Comparison of ENCODE assay signal across 34 cellular contexts in genomic region chr9:107210775-107211174, GRCh38.
"Had no signal": no experiment of that assay in that cellular context is flagged by ENCODE, and none has a peak within 500 bp of the region (broad histone marks: within the 10 kb centered on the region; RNA-seq: fewer than 3 reads in every experiment).

No MANE protein-coding gene starts in this region.

- DNase-seq: activated B cell treated with CpG ODN at 0.5 μM for 24 hours; activated CD4-positive, alpha-beta memory T cell treated with anti-CD3 and anti-CD28 coated beads, Interleukin-2, amount 10 ng/mL, durations not matched to agents 7 days and 5 days; activated CD4-positive, alpha-beta T cell treated with anti-CD3 and anti-CD28 coated beads for 4 hours; activated CD4-positive, alpha-beta T cell treated with anti-CD3 and anti-CD28 coated beads, Interleukin-2, amount 50 U/mL, for 1 hour; activated CD4-positive, CD25-positive, alpha-beta regulatory T cell treated with anti-CD3 and anti-CD28 coated beads, Interleukin-2, amount 50 U/mL, for 72 hours; activated CD8-positive, alpha-beta memory T cell treated with anti-CD3 and anti-CD28 coated beads for 24 hours; activated CD8-positive, alpha-beta memory T cell treated with anti-CD3 and anti-CD28 coated beads, Interleukin-2, amount 10 ng/mL, durations not matched to agents 7 days and 5 days; activated CD8-positive, alpha-beta memory T cell treated with anti-CD3 and anti-CD28 coated beads, Interleukin-2, amount 50 U/mL, for 48 hours; activated effector memory CD4-positive, alpha-beta T cell treated with Interleukin-2 at 50 U/mL for 16 hours; activated naive CD4-positive, alpha-beta T cell treated with anti-CD3 and anti-CD28 coated beads, Interleukin-2, amount 10 ng/mL, durations not matched to agents 7 days and 5 days; activated naive CD8-positive, alpha-beta T cell treated with anti-CD3 and anti-CD28 coated beads, Interleukin-2, amount 50 U/mL, for 24 hours; activated T-cell treated with anti-CD3 and anti-CD28 coated beads, Interleukin-2, amount 50 U/mL, for 48 hours; anterior cingulate cortex; caudate nucleus; NCI-H1048; NCI-H1105 treated with DMSO at 0.1 percent for 48 hours; NCI-H1436; NCI-H1694; NCI-H1930; NCI-H2081 treated with DMSO at 0.1 percent for 48 hours; NCI-H226; NCI-H446 treated with DMSO at 0.1 percent for 48 hours; NCI-H524; NCI-H82; NK-92 treated with Interleukin-12 subunit alpha and Interleukin-12 subunit beta, amount 100 ng/mL, for 24 hours; PC-9; Right ventricle myocardium superior; SW 1271; T-helper 1 cell; T-helper 2 cell; T-helper 9 cell had no signal

- H3K27ac ChIP-seq: PC-9, VCaP had no signal

- H2AFZ ChIP-seq: PC-9 had no signal

- H3K4me2 ChIP-seq: PC-9 had no signal

- ATAC-seq: activated CD8-positive, alpha-beta memory T cell treated with anti-CD3 and anti-CD28 coated beads, Interleukin-2, amount 10 ng/mL, durations not matched to agents 7 days and 5 days; activated naive CD8-positive, alpha-beta T cell treated with anti-CD3 and anti-CD28 coated beads, Interleukin-2, amount 50 U/mL, for 24 hours had no signal

- FAIRE-seq: bronchial epithelial cell, RCC 7860 had no signal

- H3K4me3 ChIP-seq: PC-9 had no signal
